ENCODE assay signal across 1 cellular context in the genomic region with DNA sequence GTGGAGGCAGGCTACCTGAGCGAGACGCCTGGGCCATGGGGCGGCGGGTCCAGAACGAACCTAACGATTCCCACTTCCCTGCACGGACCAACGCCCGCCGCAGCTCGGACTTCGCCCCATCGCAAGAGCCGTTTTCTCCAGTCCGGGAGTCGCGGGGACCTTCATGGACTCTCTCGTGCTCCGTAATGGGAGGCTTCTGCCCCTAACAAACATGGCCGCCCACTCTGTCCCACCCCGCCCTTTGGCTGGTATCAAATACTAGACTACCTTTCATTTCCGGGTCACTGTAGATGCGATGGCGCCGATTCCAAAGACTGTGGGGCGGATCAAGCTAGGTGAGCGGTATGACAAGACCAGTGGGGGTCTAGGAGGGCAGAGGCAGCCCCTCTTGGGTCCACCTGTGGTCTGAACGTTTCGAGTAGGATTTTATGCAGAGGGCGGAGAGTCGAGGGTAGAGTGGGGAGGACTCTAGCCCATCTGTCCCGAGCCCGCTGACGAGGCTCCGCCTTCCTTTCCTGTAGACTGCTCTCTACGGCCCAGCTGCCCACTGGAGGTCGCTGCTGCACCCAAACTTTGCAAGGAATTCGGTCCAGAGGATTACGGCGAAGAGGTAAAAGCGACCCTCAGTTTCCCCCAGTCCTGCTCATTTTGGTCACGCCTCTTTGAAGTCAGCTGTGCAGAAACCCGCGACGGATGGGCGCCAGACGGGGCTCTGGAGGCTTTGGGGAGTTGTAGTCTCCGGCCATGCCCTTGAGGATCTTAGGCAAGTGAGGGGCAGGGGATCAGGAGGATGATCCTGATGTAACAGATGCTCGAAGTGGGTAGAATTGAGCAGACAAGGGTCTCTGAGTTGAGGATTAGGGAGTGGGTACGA.
TF ChIP-seq lines count a peak whose summit lies in the region.

A gene with protein sequence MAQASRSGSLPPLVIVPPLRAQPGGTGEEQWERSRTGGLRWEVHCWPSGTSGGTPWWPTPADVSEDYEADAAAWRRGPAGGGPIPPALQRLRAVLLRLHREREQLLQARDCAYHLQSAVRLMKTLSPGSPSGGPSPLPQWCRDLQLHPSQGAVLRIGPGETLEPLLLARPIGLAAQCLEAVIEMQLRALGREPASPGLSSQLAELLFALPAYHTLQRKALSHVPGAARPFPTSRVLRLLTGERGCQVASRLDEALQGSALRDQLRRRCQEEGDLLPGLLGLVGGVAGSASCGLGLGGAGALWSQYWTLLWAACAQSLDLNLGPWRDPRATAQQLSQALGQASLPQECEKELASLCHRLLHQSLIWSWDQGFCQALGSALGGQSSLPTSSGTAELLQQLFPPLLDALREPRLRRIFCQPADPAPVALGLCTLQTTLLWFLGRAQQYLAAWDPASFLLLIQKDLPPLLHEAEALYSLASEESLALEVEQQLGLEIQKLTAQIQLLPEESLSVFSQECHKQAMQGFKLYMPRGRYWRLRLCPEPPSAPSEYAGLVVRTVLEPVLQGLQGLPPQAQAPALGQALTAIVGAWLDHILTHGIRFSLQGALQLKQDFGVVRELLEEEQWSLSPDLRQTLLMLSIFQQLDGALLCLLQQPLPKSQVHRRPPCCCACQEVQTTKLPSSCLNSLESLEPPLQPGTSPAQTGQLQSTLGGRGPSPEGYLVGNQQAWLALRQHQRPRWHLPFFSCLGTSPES (minus strand): TSS at position 198 of the 874 bp plus-strand sequence. CDS start 161 bp downstream, at position 37.
A gene (plus strand): TSS at position 281 of the 874 bp plus-strand sequence. CDS start 15 bp downstream, at position 296.

TF ChIP-seq in HEK293, 187 proteins besides CTCF, POLR2A, EP300 and RAD21 (continued from another document and continues in another):
- TF ChIP-seq, protein P1, sequence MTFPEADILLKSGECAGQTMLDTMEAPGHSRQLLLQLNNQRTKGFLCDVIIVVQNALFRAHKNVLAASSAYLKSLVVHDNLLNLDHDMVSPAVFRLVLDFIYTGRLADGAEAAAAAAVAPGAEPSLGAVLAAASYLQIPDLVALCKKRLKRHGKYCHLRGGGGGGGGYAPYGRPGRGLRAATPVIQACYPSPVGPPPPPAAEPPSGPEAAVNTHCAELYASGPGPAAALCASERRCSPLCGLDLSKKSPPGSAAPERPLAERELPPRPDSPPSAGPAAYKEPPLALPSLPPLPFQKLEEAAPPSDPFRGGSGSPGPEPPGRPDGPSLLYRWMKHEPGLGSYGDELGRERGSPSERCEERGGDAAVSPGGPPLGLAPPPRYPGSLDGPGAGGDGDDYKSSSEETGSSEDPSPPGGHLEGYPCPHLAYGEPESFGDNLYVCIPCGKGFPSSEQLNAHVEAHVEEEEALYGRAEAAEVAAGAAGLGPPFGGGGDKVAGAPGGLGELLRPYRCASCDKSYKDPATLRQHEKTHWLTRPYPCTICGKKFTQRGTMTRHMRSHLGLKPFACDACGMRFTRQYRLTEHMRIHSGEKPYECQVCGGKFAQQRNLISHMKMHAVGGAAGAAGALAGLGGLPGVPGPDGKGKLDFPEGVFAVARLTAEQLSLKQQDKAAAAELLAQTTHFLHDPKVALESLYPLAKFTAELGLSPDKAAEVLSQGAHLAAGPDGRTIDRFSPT (tag by site-specific recombination; IDR thresholded peaks at IDR 0.05) = peak; percentile 83
- TF ChIP-seq IKZF3 (tag by site-specific recombination; IDR thresholded peaks at IDR 0.05) (0 out of 2 replicates have a peak, but pooled peaks have one; percentile 35), ZEB2 (tag by site-specific recombination; IDR thresholded peaks at IDR 0.05) (peak; percentile 47; the same call in 1 of the 2 replicates), ZNF548 (tag by site-specific recombination; IDR thresholded peaks at IDR 0.05) (no peak), KLF16 (tag by site-specific recombination; IDR thresholded peaks at IDR 0.05) (0 out of 2 replicates have a peak, but pooled peaks have one; percentile 28), ZNF501 (tag by site-specific recombination; IDR thresholded peaks at IDR 0.05) (peak; percentile 82; the same call in 1 of the 2 replicates), KLF1 (tag by site-specific recombination; IDR thresholded peaks at IDR 0.05) (peak; percentile 42), ZFHX2 (tag by site-specific recombination; conservative IDR thresholded peaks at IDR 0.05) (0 out of 2 replicates have a peak, but pooled peaks have one; percentile 4), ZNF600 (tag by site-specific recombination; IDR thresholded peaks at IDR 0.05) (peak; percentile 67; the same call in 1 of the 2 replicates), ZNF335 (tag by site-specific recombination; conservative IDR thresholded peaks at IDR 0.05) (peak; percentile 92), ZNF510 (tag by site-specific recombination; IDR thresholded peaks at IDR 0.05; ENCODE audit: insufficient replicate concordance) (no peak), ZNF654 (tag by site-specific recombination; IDR thresholded peaks at IDR 0.05; ENCODE audit: low read depth) (peak; percentile 71), ZNF2 (tag by site-specific recombination; IDR thresholded peaks at IDR 0.05) (peak; percentile 63), ZSCAN30 (tag by site-specific recombination; IDR thresholded peaks at IDR 0.05) (peak; percentile 10), SP2 (tag by site-specific recombination; IDR thresholded peaks at IDR 0.05) (peak; percentile 84), SP7 (tag by site-specific recombination; IDR thresholded peaks at IDR 0.05) (0 out of 2 replicates have a peak, but pooled peaks have one; percentile 35), HOXA7 (CRISPR knock-in tag; IDR thresholded peaks at IDR 0.05; ENCODE audit: borderline replicate concordance) (no peak), ZNF629 (tag by site-specific recombination; IDR thresholded peaks at IDR 0.05) (peak; percentile 62; the same call in 1 of the 2 replicates), ZNF660 (tag by site-specific recombination; IDR thresholded peaks at IDR 0.05) (peak; percentile 41; the same call in 1 of the 2 replicates), ZFP37 (tag by site-specific recombination; IDR thresholded peaks at IDR 0.05) (no peak), SP3 (tag by site-specific recombination; IDR thresholded peaks at IDR 0.05) (peak; percentile 95), ZFP69B (tag by site-specific recombination; IDR thresholded peaks at IDR 0.05) (peak; percentile 9; the same call in 1 of the 2 replicates)
- TF ChIP-seq, protein P2, sequence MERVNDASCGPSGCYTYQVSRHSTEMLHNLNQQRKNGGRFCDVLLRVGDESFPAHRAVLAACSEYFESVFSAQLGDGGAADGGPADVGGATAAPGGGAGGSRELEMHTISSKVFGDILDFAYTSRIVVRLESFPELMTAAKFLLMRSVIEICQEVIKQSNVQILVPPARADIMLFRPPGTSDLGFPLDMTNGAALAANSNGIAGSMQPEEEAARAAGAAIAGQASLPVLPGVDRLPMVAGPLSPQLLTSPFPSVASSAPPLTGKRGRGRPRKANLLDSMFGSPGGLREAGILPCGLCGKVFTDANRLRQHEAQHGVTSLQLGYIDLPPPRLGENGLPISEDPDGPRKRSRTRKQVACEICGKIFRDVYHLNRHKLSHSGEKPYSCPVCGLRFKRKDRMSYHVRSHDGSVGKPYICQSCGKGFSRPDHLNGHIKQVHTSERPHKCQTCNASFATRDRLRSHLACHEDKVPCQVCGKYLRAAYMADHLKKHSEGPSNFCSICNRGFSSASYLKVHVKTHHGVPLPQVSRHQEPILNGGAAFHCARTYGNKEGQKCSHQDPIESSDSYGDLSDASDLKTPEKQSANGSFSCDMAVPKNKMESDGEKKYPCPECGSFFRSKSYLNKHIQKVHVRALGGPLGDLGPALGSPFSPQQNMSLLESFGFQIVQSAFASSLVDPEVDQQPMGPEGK (tag by site-specific recombination; IDR thresholded peaks at IDR 0.05) = peak; percentile 77
- TF ChIP-seq, protein P3, sequence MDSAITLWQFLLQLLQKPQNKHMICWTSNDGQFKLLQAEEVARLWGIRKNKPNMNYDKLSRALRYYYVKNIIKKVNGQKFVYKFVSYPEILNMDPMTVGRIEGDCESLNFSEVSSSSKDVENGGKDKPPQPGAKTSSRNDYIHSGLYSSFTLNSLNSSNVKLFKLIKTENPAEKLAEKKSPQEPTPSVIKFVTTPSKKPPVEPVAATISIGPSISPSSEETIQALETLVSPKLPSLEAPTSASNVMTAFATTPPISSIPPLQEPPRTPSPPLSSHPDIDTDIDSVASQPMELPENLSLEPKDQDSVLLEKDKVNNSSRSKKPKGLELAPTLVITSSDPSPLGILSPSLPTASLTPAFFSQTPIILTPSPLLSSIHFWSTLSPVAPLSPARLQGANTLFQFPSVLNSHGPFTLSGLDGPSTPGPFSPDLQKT (IDR thresholded peaks at IDR 0.05; ENCODE audit: borderline replicate concordance, low read depth, low read length) = no peak
- TF ChIP-seq, protein P4, sequence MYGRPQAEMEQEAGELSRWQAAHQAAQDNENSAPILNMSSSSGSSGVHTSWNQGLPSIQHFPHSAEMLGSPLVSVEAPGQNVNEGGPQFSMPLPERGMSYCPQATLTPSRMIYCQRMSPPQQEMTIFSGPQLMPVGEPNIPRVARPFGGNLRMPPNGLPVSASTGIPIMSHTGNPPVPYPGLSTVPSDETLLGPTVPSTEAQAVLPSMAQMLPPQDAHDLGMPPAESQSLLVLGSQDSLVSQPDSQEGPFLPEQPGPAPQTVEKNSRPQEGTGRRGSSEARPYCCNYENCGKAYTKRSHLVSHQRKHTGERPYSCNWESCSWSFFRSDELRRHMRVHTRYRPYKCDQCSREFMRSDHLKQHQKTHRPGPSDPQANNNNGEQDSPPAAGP (tag by site-specific recombination; IDR thresholded peaks at IDR 0.05) = peak; percentile 32; the same call in 1 of the 2 replicates
- TF ChIP-seq, protein P5, sequence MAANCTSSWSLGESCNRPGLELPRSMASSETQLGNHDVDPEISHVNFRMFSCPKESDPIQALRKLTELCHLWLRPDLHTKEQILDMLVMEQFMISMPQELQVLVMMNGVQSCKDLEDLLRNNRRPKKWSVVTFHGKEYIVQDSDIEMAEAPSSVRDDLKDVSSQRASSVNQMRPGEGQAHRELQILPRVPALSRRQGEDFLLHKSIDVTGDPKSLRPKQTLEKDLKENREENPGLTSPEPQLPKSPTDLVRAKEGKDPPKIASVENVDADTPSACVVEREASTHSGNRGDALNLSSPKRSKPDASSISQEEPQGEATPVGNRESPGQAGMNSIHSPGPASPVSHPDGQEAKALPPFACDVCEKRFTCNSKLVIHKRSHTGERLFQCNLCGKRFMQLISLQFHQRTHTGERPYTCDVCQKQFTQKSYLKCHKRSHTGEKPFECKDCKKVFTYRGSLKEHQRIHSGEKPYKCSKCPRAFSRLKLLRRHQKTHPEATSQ (tag by site-specific recombination; IDR thresholded peaks at IDR 0.05) = no peak
- TF ChIP-seq, protein P6, sequence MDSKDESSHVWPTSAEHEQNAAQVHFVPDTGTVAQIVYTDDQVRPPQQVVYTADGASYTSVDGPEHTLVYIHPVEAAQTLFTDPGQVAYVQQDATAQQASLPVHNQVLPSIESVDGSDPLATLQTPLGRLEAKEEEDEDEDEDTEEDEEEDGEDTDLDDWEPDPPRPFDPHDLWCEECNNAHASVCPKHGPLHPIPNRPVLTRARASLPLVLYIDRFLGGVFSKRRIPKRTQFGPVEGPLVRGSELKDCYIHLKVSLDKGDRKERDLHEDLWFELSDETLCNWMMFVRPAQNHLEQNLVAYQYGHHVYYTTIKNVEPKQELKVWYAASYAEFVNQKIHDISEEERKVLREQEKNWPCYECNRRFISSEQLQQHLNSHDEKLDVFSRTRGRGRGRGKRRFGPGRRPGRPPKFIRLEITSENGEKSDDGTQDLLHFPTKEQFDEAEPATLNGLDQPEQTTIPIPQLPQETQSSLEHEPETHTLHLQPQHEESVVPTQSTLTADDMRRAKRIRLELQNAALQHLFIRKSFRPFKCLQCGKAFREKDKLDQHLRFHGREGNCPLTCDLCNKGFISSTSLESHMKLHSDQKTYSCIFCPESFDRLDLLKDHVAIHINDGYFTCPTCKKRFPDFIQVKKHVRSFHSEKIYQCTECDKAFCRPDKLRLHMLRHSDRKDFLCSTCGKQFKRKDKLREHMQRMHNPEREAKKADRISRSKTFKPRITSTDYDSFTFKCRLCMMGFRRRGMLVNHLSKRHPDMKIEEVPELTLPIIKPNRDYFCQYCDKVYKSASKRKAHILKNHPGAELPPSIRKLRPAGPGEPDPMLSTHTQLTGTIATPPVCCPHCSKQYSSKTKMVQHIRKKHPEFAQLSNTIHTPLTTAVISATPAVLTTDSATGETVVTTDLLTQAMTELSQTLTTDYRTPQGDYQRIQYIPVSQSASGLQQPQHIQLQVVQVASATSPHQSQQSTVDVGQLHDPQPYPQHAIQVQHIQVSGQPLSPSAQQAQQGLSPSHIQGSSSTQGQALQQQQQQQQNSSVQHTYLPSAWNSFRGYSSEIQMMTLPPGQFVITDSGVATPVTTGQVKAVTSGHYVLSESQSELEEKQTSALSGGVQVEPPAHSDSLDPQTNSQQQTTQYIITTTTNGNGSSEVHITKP (tag by site-specific recombination; IDR thresholded peaks at IDR 0.05) = peak; percentile 85
- TF ChIP-seq, protein P7, sequence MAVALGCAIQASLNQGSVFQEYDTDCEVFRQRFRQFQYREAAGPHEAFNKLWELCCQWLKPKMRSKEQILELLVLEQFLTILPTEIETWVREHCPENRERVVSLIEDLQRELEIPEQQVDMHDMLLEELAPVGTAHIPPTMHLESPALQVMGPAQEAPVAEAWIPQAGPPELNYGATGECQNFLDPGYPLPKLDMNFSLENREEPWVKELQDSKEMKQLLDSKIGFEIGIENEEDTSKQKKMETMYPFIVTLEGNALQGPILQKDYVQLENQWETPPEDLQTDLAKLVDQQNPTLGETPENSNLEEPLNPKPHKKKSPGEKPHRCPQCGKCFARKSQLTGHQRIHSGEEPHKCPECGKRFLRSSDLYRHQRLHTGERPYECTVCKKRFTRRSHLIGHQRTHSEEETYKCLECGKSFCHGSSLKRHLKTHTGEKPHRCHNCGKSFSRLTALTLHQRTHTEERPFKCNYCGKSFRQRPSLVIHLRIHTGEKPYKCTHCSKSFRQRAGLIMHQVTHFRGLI (tag by site-specific recombination; IDR thresholded peaks at IDR 0.05) = no peak
- TF ChIP-seq, protein P8, sequence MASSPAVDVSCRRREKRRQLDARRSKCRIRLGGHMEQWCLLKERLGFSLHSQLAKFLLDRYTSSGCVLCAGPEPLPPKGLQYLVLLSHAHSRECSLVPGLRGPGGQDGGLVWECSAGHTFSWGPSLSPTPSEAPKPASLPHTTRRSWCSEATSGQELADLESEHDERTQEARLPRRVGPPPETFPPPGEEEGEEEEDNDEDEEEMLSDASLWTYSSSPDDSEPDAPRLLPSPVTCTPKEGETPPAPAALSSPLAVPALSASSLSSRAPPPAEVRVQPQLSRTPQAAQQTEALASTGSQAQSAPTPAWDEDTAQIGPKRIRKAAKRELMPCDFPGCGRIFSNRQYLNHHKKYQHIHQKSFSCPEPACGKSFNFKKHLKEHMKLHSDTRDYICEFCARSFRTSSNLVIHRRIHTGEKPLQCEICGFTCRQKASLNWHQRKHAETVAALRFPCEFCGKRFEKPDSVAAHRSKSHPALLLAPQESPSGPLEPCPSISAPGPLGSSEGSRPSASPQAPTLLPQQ (tag by site-specific recombination; IDR thresholded peaks at IDR 0.05) = peak; percentile 40; the same call in 1 of the 2 replicates
- TF ChIP-seq, protein P9, sequence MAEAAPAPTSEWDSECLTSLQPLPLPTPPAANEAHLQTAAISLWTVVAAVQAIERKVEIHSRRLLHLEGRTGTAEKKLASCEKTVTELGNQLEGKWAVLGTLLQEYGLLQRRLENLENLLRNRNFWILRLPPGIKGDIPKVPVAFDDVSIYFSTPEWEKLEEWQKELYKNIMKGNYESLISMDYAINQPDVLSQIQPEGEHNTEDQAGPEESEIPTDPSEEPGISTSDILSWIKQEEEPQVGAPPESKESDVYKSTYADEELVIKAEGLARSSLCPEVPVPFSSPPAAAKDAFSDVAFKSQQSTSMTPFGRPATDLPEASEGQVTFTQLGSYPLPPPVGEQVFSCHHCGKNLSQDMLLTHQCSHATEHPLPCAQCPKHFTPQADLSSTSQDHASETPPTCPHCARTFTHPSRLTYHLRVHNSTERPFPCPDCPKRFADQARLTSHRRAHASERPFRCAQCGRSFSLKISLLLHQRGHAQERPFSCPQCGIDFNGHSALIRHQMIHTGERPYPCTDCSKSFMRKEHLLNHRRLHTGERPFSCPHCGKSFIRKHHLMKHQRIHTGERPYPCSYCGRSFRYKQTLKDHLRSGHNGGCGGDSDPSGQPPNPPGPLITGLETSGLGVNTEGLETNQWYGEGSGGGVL (tag by site-specific recombination; IDR thresholded peaks at IDR 0.05) = no peak
